In the genomic region with DNA sequence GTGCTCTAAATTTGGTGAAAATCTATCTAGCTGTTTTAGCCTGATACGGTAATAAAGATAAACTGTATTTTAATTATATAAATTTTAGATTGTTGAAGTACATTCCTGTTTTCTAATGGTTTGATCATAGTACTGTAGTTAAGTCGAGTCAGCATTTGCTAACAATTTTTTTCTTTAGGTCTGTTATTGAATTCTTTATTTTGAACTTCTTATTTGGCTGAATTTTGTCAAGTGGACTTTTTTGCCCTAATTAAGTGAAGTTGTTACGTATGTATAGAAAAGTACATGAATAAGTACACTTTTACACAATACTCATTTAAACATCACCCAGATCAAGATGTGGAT, we compare ENCODE assay signal across 23 cellular contexts.
"Had no signal": no experiment of that assay in that cellular context is flagged by ENCODE, and none has a peak within 500 bp of the region (broad histone marks: within the 10 kb centered on the region; RNA-seq: fewer than 3 reads in every experiment).

No MANE protein-coding gene starts in this region.

- H3K27me3 ChIP-seq: esophagus squamous epithelium, right atrium auricular region, sigmoid colon, testis, tibial artery had no signal

- H3K4me1 ChIP-seq: prostate gland, right atrium auricular region, sigmoid colon, tibial artery had no signal

- H3K36me3 ChIP-seq: prostate gland, right atrium auricular region, sigmoid colon, tibial artery had no signal

- H3K4me3 Mint-ChIP-seq: effector memory CD8-positive, alpha-beta T cell; memory B cell; mesothelial cell of epicardium; naive B cell; natural killer cell treated with Interleukin-12 subunit alpha and Interleukin-12 subunit beta and Interleukin-15 and Interleukin-18, amount 100 ng/mL, for 72 hours; neural crest cell; stimulated activated memory B cell treated with anti-CD40 and anti-IgM and Interleukin-4, amounts not matched to agents 10 μg/mL and 1 μg/mL and 100 μg/mL, for 72 hours; type B pancreatic cell had no signal

- H3K9me3 Mint-ChIP-seq: effector memory CD8-positive, alpha-beta T cell; memory B cell; naive B cell; natural killer cell treated with Interleukin-12 subunit alpha and Interleukin-12 subunit beta and Interleukin-15 and Interleukin-18, amount 100 ng/mL, for 72 hours; stimulated activated memory B cell treated with anti-CD40 and anti-IgM and Interleukin-4, amounts not matched to agents 10 μg/mL and 1 μg/mL and 100 μg/mL, for 72 hours had no signal

- H3K27me3 Mint-ChIP-seq: effector memory CD8-positive, alpha-beta T cell; memory B cell; naive B cell; natural killer cell treated with Interleukin-12 subunit alpha and Interleukin-12 subunit beta and Interleukin-15 and Interleukin-18, amount 100 ng/mL, for 72 hours; stimulated activated memory B cell treated with anti-CD40 and anti-IgM and Interleukin-4, amounts not matched to agents 10 μg/mL and 1 μg/mL and 100 μg/mL, for 72 hours; type B pancreatic cell had no signal

- H3K9me3 ChIP-seq: esophagus squamous epithelium, mucosa of descending colon, prostate gland, right atrium auricular region, sigmoid colon, testis, tibial artery had no signal

- H3K27ac ChIP-seq: esophagus squamous epithelium, prostate gland, right atrium auricular region, sigmoid colon, testis, tibial artery had no signal

- H3K4me3 ChIP-seq: esophagus squamous epithelium, lung, mucosa of descending colon, prostate gland, right atrium auricular region, sigmoid colon, testis, tibial artery had no signal

- DNase-seq: cortex of kidney; effector memory CD8-positive, alpha-beta T cell; erythroblast; esophagus squamous epithelium; foreskin melanocyte; mucosa of descending colon; naive B cell; sigmoid colon; stimulated activated CD4-positive, alpha-beta T cell treated with anti-CD3 and anti-CD28 coated beads, Interleukin-4, amount 100 ng/mL, for 4 hours; stimulated activated naive CD8-positive, alpha-beta T cell treated with anti-CD3 and anti-CD28 coated beads, Interleukin-15, Interleukin-2, amounts not matched to agents 100 U/mL and 50 U/mL, for 24 hours; testis; tibial artery had no signal

- ATAC-seq: effector memory CD8-positive, alpha-beta T cell; mucosa of descending colon; natural killer cell treated with Interleukin-12 subunit alpha and Interleukin-12 subunit beta and Interleukin-15 and Interleukin-18, amount 100 ng/mL, for 72 hours; stimulated activated memory B cell treated with anti-CD40 and anti-IgM and Interleukin-4, amounts not matched to agents 10 μg/mL and 1 μg/mL and 100 μg/mL, for 72 hours; stimulated activated naive CD8-positive, alpha-beta T cell treated with anti-CD3 and anti-CD28 coated beads, Interleukin-15, Interleukin-2, amounts not matched to agents 100 U/mL and 50 U/mL, for 24 hours had no signal

- FAIRE-seq: endometrium, keratinocyte had no signal

- H3K27ac Mint-ChIP-seq: effector memory CD8-positive, alpha-beta T cell; memory B cell; mesothelial cell of epicardium; natural killer cell treated with Interleukin-12 subunit alpha and Interleukin-12 subunit beta and Interleukin-15 and Interleukin-18, amount 100 ng/mL, for 72 hours; stimulated activated memory B cell treated with anti-CD40 and anti-IgM and Interleukin-4, amounts not matched to agents 10 μg/mL and 1 μg/mL and 100 μg/mL, for 72 hours; type B pancreatic cell had no signal
